ENCODE assay signal across 20 cellular contexts in genomic region chr11:101929516-101929915, GRCh38. TPM values are rescaled to one million over a fixed set of nuclear protein-coding genes. Genes with fewer than 3 reads are reported as not detected.
A peak's percentile ranks its signal among the peaks of the same experiment; 100 is the strongest.
DNase-seq lines count a peak whose midpoint lies in the region; ATAC-seq, FAIRE-seq and TF ChIP-seq lines count a peak whose summit lies in the region.
"Had no signal": no experiment of that assay in that cellular context is flagged by ENCODE, and none has a peak within 500 bp of the region (broad histone marks: within the 10 kb centered on the region; RNA-seq: fewer than 3 reads in every experiment).

No MANE protein-coding gene starts in this region.

- H3K79me1 ChIP-seq in mesendoderm (ENCODE audit: low read length): no peaks in the 10 kb centered on the region

- H3K4me3 ChIP-seq in Caco-2 (ENCODE audit: low read depth, low read length): no peak overlapping the region
- no peak overlapping the region for H3K4me3 ChIP-seq in mesendoderm (ENCODE audit: low read length)
- H3K4me3 ChIP-seq in GM23338: no peak overlapping the region
- H3K4me3 ChIP-seq in lower lobe of right lung: no peak overlapping the region
- H3K4me3 ChIP-seq: GM12878, K562 had no signal

- H3K27me3 ChIP-seq in Caco-2 (replicated peaks; ENCODE audit: control insufficient read depth, insufficient read depth, low read length): no peaks in the 10 kb centered on the region
- no peaks in the 10 kb centered on the region for H3K27me3 ChIP-seq in mesendoderm (ENCODE audit: insufficient read depth, low read length, poor library complexity)
- H3K27me3 ChIP-seq in GM23338 (ENCODE audit: insufficient read depth): no peaks in the 10 kb centered on the region
- H3K27me3 ChIP-seq in lower lobe of right lung (ENCODE audit: low read depth): no peaks in the 10 kb centered on the region

- peak; percentile 44 to 55 for DNase-seq in Caco-2
- DNase-seq in HTR-8/SVneo (ENCODE audit: insufficient read length, low spot score): no peak
- no peak for DNase-seq in WTC11 (ENCODE audit: low spot score)
- peak; percentile 46 for DNase-seq in mesendoderm
- DNase-seq in GM23338 (ENCODE audit: low spot score): no peak
- no peak for DNase-seq in lower lobe of right lung
- DNase-seq: AML-193; CD4-positive, alpha-beta T cell; DMS153; DND-41; EL; H9; IMR-90 had no signal

- H3K4ac ChIP-seq in mesendoderm (ENCODE audit: low read depth, low read length): no peak overlapping the region

- ATAC-seq in WTC11 (peak; percentile 41), GM23338 (no peak), lower lobe of right lung (no peak)
- ATAC-seq: GM12878, K562 had no signal

- H3F3A ChIP-seq in GM23338 (replicated peaks; ENCODE audit: low read depth): no peaks in the 10 kb centered on the region

- H3K27me3 Mint-ChIP-seq in Caco-2 (ENCODE audit: insufficient read depth, unreplicated experiment) (no peaks in the 10 kb centered on the region), WTC11 (ENCODE audit: low read depth) (no peaks in the 10 kb centered on the region), GM23338 (ENCODE audit: insufficient read depth, low read depth, poor library complexity) (no peaks in the 10 kb centered on the region)
- H3K27me3 Mint-ChIP-seq: CD4-positive, alpha-beta T cell had no signal

- WGBS in mesendoderm (ENCODE audit: extremely low coverage, insufficient coverage, low lambda C conversion rate): no CpG with 5 or more reads among the region's 5 CpGs

- H3K27ac Mint-ChIP-seq in Caco-2 (ENCODE audit: unreplicated experiment) (no peak overlapping the region), WTC11 (no peak overlapping the region), GM23338 (no peak overlapping the region)
- H3K27ac Mint-ChIP-seq: CD4-positive, alpha-beta T cell; H9 had no signal

- H2AFZ ChIP-seq in GM23338: no peak overlapping the region

- H2BK5ac ChIP-seq in mesendoderm (ENCODE audit: low read length): no peak overlapping the region

- POLR2A ChIA-PET in Caco-2 (lab: Charles Lee) (interaction anchor here (1.0 kb wide), 1 partner anchor 16 kb away, joined by 3 read pairs; no protein-coding TSS in a partner anchor), WTC11 (lab: Charles Lee) (no interaction called here)

- H3K9me3 Mint-ChIP-seq in Caco-2 (ENCODE audit: unreplicated experiment): no peaks in the 10 kb centered on the region
- peaks cover 4% of the 10 kb centered on the region; the same call in 1 of the 2 replicates for H3K9me3 Mint-ChIP-seq in WTC11
- H3K9me3 Mint-ChIP-seq in GM23338: no peaks in the 10 kb centered on the region

- no peak overlapping the region for H3K27ac ChIP-seq in mesendoderm (ENCODE audit: low read depth, low read length)
- no peak overlapping the region for H3K27ac ChIP-seq in GM23338 (ENCODE audit: low read depth)
- no peak overlapping the region for H3K27ac ChIP-seq in lower lobe of right lung
- H3K27ac ChIP-seq: C4-2B had no signal

- H3K4me1 Mint-ChIP-seq in Caco-2 (ENCODE audit: low read depth, unreplicated experiment) (no peaks in the 10 kb centered on the region), WTC11 (no peaks in the 10 kb centered on the region), GM23338 (no peaks in the 10 kb centered on the region)
- H3K4me1 Mint-ChIP-seq: H9 had no signal

- H3K9me3 ChIP-seq in Caco-2 (no peaks in the 10 kb centered on the region), lower lobe of right lung (no peaks in the 10 kb centered on the region)

- H3K23ac ChIP-seq in mesendoderm (ENCODE audit: low read length): no peak overlapping the region

- H4K5ac ChIP-seq in mesendoderm (ENCODE audit: low read length): no peak overlapping the region

- no peaks in the 10 kb centered on the region for H3K79me2 ChIP-seq in mesendoderm (ENCODE audit: control insufficient read depth, insufficient read depth, low read length)
- no peaks in the 10 kb centered on the region for H3K79me2 ChIP-seq in GM23338 (replicated peaks; ENCODE audit: insufficient read depth)

- intact Hi-C loops in Caco-2 (cut with micrococcal nuclease; ENCODE audit: unreplicated experiment) (loop anchor here (1.0 kb wide), 1 partner anchor 78 kb away; no protein-coding TSS in a partner anchor), lower lobe of right lung (cut with DNase I) (no loop called here)

- H3K9me2 ChIP-seq in GM23338 (ENCODE audit: insufficient read depth): no peaks in the 10 kb centered on the region

- H3K4me1 ChIP-seq in Caco-2 (no peaks in the 10 kb centered on the region), mesendoderm (ENCODE audit: control insufficient read depth, low read depth, low read length) (peaks cover 2% of the 10 kb centered on the region), GM23338 (ENCODE audit: insufficient read depth) (no peaks in the 10 kb centered on the region), lower lobe of right lung (no peaks in the 10 kb centered on the region)

- no peak overlapping the region for H3K56ac ChIP-seq in mesendoderm (ENCODE audit: low read length)

- H2BK15ac ChIP-seq in mesendoderm (replicated peaks; ENCODE audit: low read depth): no peak overlapping the region

- H3K36me3 Mint-ChIP-seq in Caco-2 (ENCODE audit: insufficient read depth, unreplicated experiment) (no peaks in the 10 kb centered on the region), WTC11 (no peaks in the 10 kb centered on the region), GM23338 (ENCODE audit: low read depth) (no peaks in the 10 kb centered on the region)

- no peaks in the 10 kb centered on the region for H4K20me1 ChIP-seq in GM23338 (replicated peaks; ENCODE audit: insufficient read depth)

- H3K9ac ChIP-seq in mesendoderm (ENCODE audit: low read length): no peak overlapping the region

- peak; percentile 63 for FAIRE-seq in HTR-8/SVneo (lab: Jason Lieb, UNC)
- FAIRE-seq: A204.1, GM12878, H1, K562 had no signal

- peak; percentile 17 to 19 for TF ChIP-seq CTCF in Caco-2 (IDR thresholded peaks at IDR 0.05; ENCODE audit: insufficient read depth in 1 of 2, low read depth in 1 of 2, low read length in 1 of 2, severe bottlenecking in 1 of 2, unreplicated experiment in 1 of 2)
- no peak for TF ChIP-seq CTCF in WTC11 (IDR thresholded peaks at IDR 0.05)
- TF ChIP-seq CTCF in GM23338 (conservative IDR thresholded peaks at IDR 0.05; ENCODE audit: low read depth in 2 of 2): no peak
- TF ChIP-seq CTCF in lower lobe of right lung (IDR thresholded peaks at IDR 0.05): no peak

- no peak overlapping the region for H4K8ac ChIP-seq in mesendoderm (ENCODE audit: low read depth, low read length)

- H3K4me2 ChIP-seq in mesendoderm (ENCODE audit: low read length) (no peak overlapping the region), GM23338 (no peak overlapping the region)

- H3K4me3 Mint-ChIP-seq in Caco-2 (ENCODE audit: unreplicated experiment) (no peak overlapping the region), WTC11 (no peak overlapping the region), GM23338 (no peak overlapping the region)
- H3K4me3 Mint-ChIP-seq: CD4-positive, alpha-beta T cell; H9 had no signal

- no peak overlapping the region for H2AK5ac ChIP-seq in mesendoderm (ENCODE audit: low read length)

- BruUV-seq in Caco-2 (replicated peaks; lab: Mats Ljungman, UMichigan): no TSS peak

- H3K36me3 ChIP-seq in Caco-2 (ENCODE audit: control insufficient read depth, insufficient read depth, low read length) (no peaks in the 10 kb centered on the region), mesendoderm (ENCODE audit: control insufficient read depth, insufficient read depth, low read length) (no peaks in the 10 kb centered on the region), GM23338 (ENCODE audit: insufficient read depth) (no peaks in the 10 kb centered on the region), lower lobe of right lung (no peaks in the 10 kb centered on the region)

- H2BK120ac ChIP-seq in mesendoderm (ENCODE audit: low read depth, low read length): no peak overlapping the region

- CTCF ChIA-PET in Caco-2 (lab: Charles Lee): interaction anchor here (0.9 to 2.2 kb wide), 4 partner anchors 15 to 78 kb away, joined by 4 to 30 read pairs (median 16); partner anchors contain the start of gene CEP126
- CTCF ChIA-PET in WTC11 (lab: Charles Lee): interaction anchor here (1.1 to 2.1 kb wide), 3 partner anchors 15 to 78 kb away, joined by 3 to 9 read pairs (median 4); partner anchors contain the start of gene CEP126

- H3K18ac ChIP-seq in mesendoderm (ENCODE audit: low read length): no peak overlapping the region

TF ChIP-seq in WTC11, 78 proteins besides CTCF, POLR2A, EP300 and RAD21 (continues in another document):
- no peak for TF ChIP-seq FOXJ3 (CRISPR knock-in tag; IDR thresholded peaks at IDR 0.05; ENCODE audit: borderline replicate concordance)
- no peak for TF ChIP-seq NR1H2 (CRISPR knock-in tag; IDR thresholded peaks at IDR 0.05)
- no peak for TF ChIP-seq USF2 (CRISPR knock-in tag; IDR thresholded peaks at IDR 0.05)
- no peak for TF ChIP-seq RORB (CRISPR knock-in tag; IDR thresholded peaks at IDR 0.05)

TF ChIP-seq in GM23338, 12 proteins besides CTCF, POLR2A, EP300 and RAD21 (continues in another document):
- TF ChIP-seq JUNB (IDR thresholded peaks at IDR 0.05; ENCODE audit: unreplicated experiment) (no peak), CREB1 (CRISPR knock-in tag; IDR thresholded peaks at IDR 0.05; ENCODE audit: low read depth) (no peak)

RNA-seq across cellular contexts. Expression of gene ANGPTL5, which starts 13.2 kb away (rescaled TPM):
- total RNA-seq in Caco-2 (2022): not detected in 2 replicates
- total RNA-seq in WTC11 (2021): not detected in 3 replicates
- not detected for polyA plus RNA-seq in mesendoderm (2013, experiment 1 of 2)
- not detected for polyA plus RNA-seq in mesendoderm (2013, experiment 2 of 2)
- total RNA-seq in GM23338 (2014; rRNA removed; shearing (Covaris generic)): not detected in 2 replicates
- polyA plus RNA-seq in GM23338 (2016; fragmentation: Nextera tagmentation; extraction: Ambion mirVana): not detected in 2 replicates
- 0.71 TPM for total RNA-seq in lower lobe of right lung
- total RNA-seq: CD4-positive, alpha-beta T cell; G401; GM12878; H1; H9; IMR-90; K562 had no signal
- polyA plus RNA-seq: BJ, GM12878, H1, IMR-90 had no signal

RNA-seq across cellular contexts. Expression of gene CEP126, which starts 14.7 kb away (rescaled TPM):
- total RNA-seq in Caco-2 (2022) (4.3 and 4.6 TPM in 2 replicates), WTC11 (2021) (1.9 to 2.4 TPM (median 2.0 TPM) in 3 replicates), lower lobe of right lung (6.4 TPM)
- polyA plus RNA-seq in mesendoderm (2013, experiment 1 of 2): 0.80 TPM
- 0.78 TPM for polyA plus RNA-seq in mesendoderm (2013, experiment 2 of 2)
- 1.4 and 2.1 TPM in 2 replicates for total RNA-seq in GM23338 (2014; rRNA removed; shearing (Covaris generic))
- 1.5 and 2.3 TPM in 2 replicates for polyA plus RNA-seq in GM23338 (2016; fragmentation: Nextera tagmentation; extraction: Ambion mirVana)
- total RNA-seq: GM12878 had no signal

Comparison
In these comparisons a context has a peak if more than half of its experiments do, and no peak if none do; other contexts are left out.
1. DNase-seq: peak in Caco-2 (2 of 2) and mesendoderm (single experiment); none in HTR-8/SVneo (single experiment), WTC11 (single experiment), GM23338 (single experiment) and lower lobe of right lung (single experiment).
2. CTCF ChIP-seq: peak in Caco-2 (2 of 2); none in WTC11 (single experiment), GM23338 (0 of 2) and lower lobe of right lung (single experiment).